In the genomic region with DNA sequence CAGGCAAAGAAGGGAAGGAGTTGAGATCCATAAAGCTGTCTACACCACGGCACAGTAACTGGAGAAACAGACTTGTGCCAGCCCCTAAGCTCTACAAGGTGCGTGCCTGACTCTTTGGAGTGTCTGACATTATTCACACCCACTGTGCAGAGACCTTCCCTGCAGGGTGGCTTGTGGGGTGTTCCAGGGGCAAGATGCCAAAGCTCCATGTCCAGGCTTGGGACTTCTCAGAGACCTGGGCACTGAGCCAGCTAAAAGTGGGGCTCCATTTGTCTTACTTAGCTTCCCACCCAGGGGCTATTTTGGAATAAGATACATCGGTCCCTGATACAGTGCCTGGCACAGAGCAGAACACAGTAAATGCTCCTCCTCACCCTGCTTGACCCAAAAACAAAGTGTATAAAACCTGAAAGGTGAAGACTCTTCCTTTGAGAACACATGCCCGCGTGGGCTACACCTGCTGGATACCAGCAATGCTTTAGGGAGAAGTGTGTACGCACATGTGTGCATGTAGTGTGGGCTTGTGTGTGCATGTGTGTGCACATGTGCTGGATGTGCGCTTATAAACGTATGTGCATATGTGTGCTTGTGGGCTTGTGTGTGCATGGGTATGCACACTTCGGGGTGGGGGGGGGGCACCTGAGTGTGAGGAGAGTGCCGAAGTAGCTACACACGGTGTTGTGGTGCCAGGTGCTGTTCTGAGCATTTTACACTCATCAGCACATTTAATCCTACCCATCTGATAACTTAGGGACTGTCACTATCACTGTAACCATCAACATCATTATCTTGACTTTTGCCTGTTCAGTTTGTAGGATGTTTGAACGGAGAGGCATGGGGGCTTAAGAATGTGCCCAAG, we compare ENCODE assay signal across 1 cellular context.
TF ChIP-seq lines count a peak whose summit lies in the region.

No MANE protein-coding gene starts in this region.

TF ChIP-seq in endothelial cell of umbilical vein, 7 proteins besides CTCF, POLR2A, EP300 and RAD21:
- no peak for TF ChIP-seq EZH2 (IDR thresholded peaks at IDR 0.05; ENCODE audit: borderline replicate concordance, low read depth, low read length, severe bottlenecking)
- TF ChIP-seq, protein P1, sequence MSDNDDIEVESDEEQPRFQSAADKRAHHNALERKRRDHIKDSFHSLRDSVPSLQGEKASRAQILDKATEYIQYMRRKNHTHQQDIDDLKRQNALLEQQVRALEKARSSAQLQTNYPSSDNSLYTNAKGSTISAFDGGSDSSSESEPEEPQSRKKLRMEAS (IDR thresholded peaks at IDR 0.05; ENCODE audit: insufficient read depth, insufficient read length), result peak; percentile 23
